In genomic region chr6:129472239-129472638, GRCh38 we compare ENCODE assay signal across 14 cellular contexts.
DNase-seq lines count a peak whose midpoint lies in the region; ATAC-seq and TF ChIP-seq lines count a peak whose summit lies in the region.
"Had no signal": no experiment of that assay in that cellular context is flagged by ENCODE, and none has a peak within 500 bp of the region (broad histone marks: within the 10 kb centered on the region; RNA-seq: fewer than 3 reads in every experiment).

No MANE protein-coding gene starts in this region.

- H3K18ac ChIP-seq in mesendoderm (ENCODE audit: low read length) = no peak overlapping the region

- WGBS in endodermal cell (ENCODE audit: insufficient coverage in 1 of 2, insufficient read length in 1 of 2), 2 experiments = 60 to 90% methylated on average over 2 to 3 of the region's 3 CpGs
- WGBS in mesendoderm (ENCODE audit: extremely low coverage, insufficient coverage, low lambda C conversion rate) = no CpG with 5 or more reads among the region's 3 CpGs

- no peaks in the 10 kb centered on the region for H3K27me3 Mint-ChIP-seq in endodermal cell (ENCODE audit: insufficient read depth)
- H3K27me3 Mint-ChIP-seq in naive thymus-derived CD8-positive, alpha-beta T cell = no peaks in the 10 kb centered on the region
- H3K27me3 Mint-ChIP-seq: CD4-positive, alpha-beta memory T cell had no signal

- H3K4me3 ChIP-seq in OCI-LY7 (ENCODE audit: low read depth, low read length, poor library complexity, severe bottlenecking) (no peak overlapping the region), endodermal cell (ENCODE audit: low read length) (no peak overlapping the region), mesendoderm (ENCODE audit: low read length) (no peak overlapping the region)
- H3K4me3 ChIP-seq: A549 had no signal

- POLR2A ChIA-PET in OCI-LY7 (lab: Charles Lee) = no interaction called here
- POLR2A ChIA-PET in naive thymus-derived CD8-positive, alpha-beta T cell (lab: Charles Lee) = no interaction called here

- ATAC-seq in naive thymus-derived CD8-positive, alpha-beta T cell = no peak
- ATAC-seq: A549 had no signal

- H3K56ac ChIP-seq in mesendoderm (ENCODE audit: low read length) = no peak overlapping the region

- H3K4me2 ChIP-seq in OCI-LY7 (ENCODE audit: low read length) (no peak overlapping the region), mesendoderm (ENCODE audit: low read length) (no peak overlapping the region)
- H3K4me2 ChIP-seq: A549 had no signal

- no peak overlapping the region for H2AK5ac ChIP-seq in mesendoderm (ENCODE audit: low read length)

- no peak overlapping the region for H4K5ac ChIP-seq in mesendoderm (ENCODE audit: low read length)

- H3K79me1 ChIP-seq in mesendoderm (ENCODE audit: low read length) = no peaks in the 10 kb centered on the region

- H3K9me2 ChIP-seq in OCI-LY7 (ENCODE audit: insufficient read depth, low read length) = no peaks in the 10 kb centered on the region

- no peak overlapping the region for H3K4ac ChIP-seq in mesendoderm (ENCODE audit: low read depth, low read length)

- H3K27ac ChIP-seq in OCI-LY7 (ENCODE audit: low read depth, low read length, poor library complexity, severe bottlenecking) = no peak overlapping the region
- no peak overlapping the region for H3K27ac ChIP-seq in endodermal cell (ENCODE audit: low read depth, low read length)
- no peak overlapping the region for H3K27ac ChIP-seq in mesendoderm (ENCODE audit: low read depth, low read length)
- H3K27ac ChIP-seq: A549, C4-2B had no signal

- H3K4me1 ChIP-seq in OCI-LY7 (ENCODE audit: insufficient read depth, low read length, poor library complexity, severe bottlenecking) = no peaks in the 10 kb centered on the region
- H3K4me1 ChIP-seq in endodermal cell (ENCODE audit: control insufficient read depth, insufficient read depth, low read length) = no peaks in the 10 kb centered on the region
- H3K4me1 ChIP-seq in mesendoderm (ENCODE audit: control insufficient read depth, low read depth, low read length) = no peaks in the 10 kb centered on the region
- H3K4me1 ChIP-seq: A549, BE2C had no signal

- DNase-seq in OCI-LY7 (ENCODE audit: low spot score) (no peak), endodermal cell (no peak), mesendoderm (peak; percentile 65), NCI-H510A (lab: John Stamatoyannopoulos, UW) (no peak)
- DNase-seq in naive thymus-derived CD8-positive, alpha-beta T cell = no peak
- DNase-seq in effector CD4-positive, alpha-beta T cell = no peak
- DNase-seq: BE2C; CD4-positive, alpha-beta memory T cell; DMS79; GOT3; HCEC 1CT; HFFc6 had no signal

- no peak overlapping the region for H4K8ac ChIP-seq in mesendoderm (ENCODE audit: low read depth, low read length)

- no peaks in the 10 kb centered on the region for H3K36me3 ChIP-seq in OCI-LY7 (ENCODE audit: insufficient read depth, low read length)
- H3K36me3 ChIP-seq in endodermal cell (ENCODE audit: control insufficient read depth, insufficient read depth, low read length) = no peaks in the 10 kb centered on the region
- no peaks in the 10 kb centered on the region for H3K36me3 ChIP-seq in mesendoderm (ENCODE audit: control insufficient read depth, insufficient read depth, low read length)
- H3K36me3 ChIP-seq: BE2C had no signal

- no peak overlapping the region for H2BK5ac ChIP-seq in mesendoderm (ENCODE audit: low read length)

- peaks cover 17% of the 10 kb centered on the region for H3K4me1 Mint-ChIP-seq in endodermal cell
- H3K4me1 Mint-ChIP-seq in naive thymus-derived CD8-positive, alpha-beta T cell = no peaks in the 10 kb centered on the region
- H3K4me1 Mint-ChIP-seq: CD4-positive, alpha-beta memory T cell had no signal

- H2AFZ ChIP-seq in OCI-LY7 (ENCODE audit: low read length) = no peak overlapping the region

- no peaks in the 10 kb centered on the region for H4K20me1 ChIP-seq in OCI-LY7 (ENCODE audit: insufficient read depth, low read length)

- intact Hi-C loops in OCI-LY7 (cut with micrococcal nuclease; ENCODE audit: unreplicated experiment) = no loop called here

- CTCF ChIA-PET in OCI-LY7 (lab: Charles Lee; ENCODE audit: unreplicated experiment) = no interaction called here

- no peak overlapping the region for H3K23ac ChIP-seq in mesendoderm (ENCODE audit: low read length)

- no peak overlapping the region for H2BK15ac ChIP-seq in mesendoderm (replicated peaks; ENCODE audit: low read depth)

- H3K79me2 ChIP-seq in OCI-LY7 (ENCODE audit: insufficient read depth, low read depth, low read length) (no peaks in the 10 kb centered on the region), mesendoderm (ENCODE audit: control insufficient read depth, insufficient read depth, low read length) (no peaks in the 10 kb centered on the region)

- H3K9ac ChIP-seq in endodermal cell (ENCODE audit: extremely low read depth, low read length, poor library complexity, severe bottlenecking) = no peak overlapping the region
- no peak overlapping the region for H3K9ac ChIP-seq in mesendoderm (ENCODE audit: low read length)

- H3K9me3 Mint-ChIP-seq in endodermal cell = no peaks in the 10 kb centered on the region
- no peaks in the 10 kb centered on the region for H3K9me3 Mint-ChIP-seq in naive thymus-derived CD8-positive, alpha-beta T cell
- H3K9me3 Mint-ChIP-seq: CD4-positive, alpha-beta memory T cell; HFFc6 had no signal

- H3K36me3 Mint-ChIP-seq in endodermal cell (ENCODE audit: low read depth) = no peaks in the 10 kb centered on the region
- no peaks in the 10 kb centered on the region for H3K36me3 Mint-ChIP-seq in naive thymus-derived CD8-positive, alpha-beta T cell
- H3K36me3 Mint-ChIP-seq: CD4-positive, alpha-beta memory T cell had no signal

- H3K4me3 Mint-ChIP-seq in endodermal cell = no peak overlapping the region
- no peak overlapping the region for H3K4me3 Mint-ChIP-seq in naive thymus-derived CD8-positive, alpha-beta T cell
- H3K4me3 Mint-ChIP-seq: CD4-positive, alpha-beta memory T cell; HFFc6 had no signal

- H3K9me3 ChIP-seq in OCI-LY7 (ENCODE audit: low read length) = no peaks in the 10 kb centered on the region
- H3K9me3 ChIP-seq in endodermal cell (ENCODE audit: control insufficient read depth, low read length) = no peaks in the 10 kb centered on the region
- H3K9me3 ChIP-seq: A549, BE2C had no signal

- H2BK120ac ChIP-seq in mesendoderm (ENCODE audit: low read depth, low read length) = no peak overlapping the region

- no peak overlapping the region for H3K27ac Mint-ChIP-seq in endodermal cell
- H3K27ac Mint-ChIP-seq in naive thymus-derived CD8-positive, alpha-beta T cell = no peak overlapping the region
- H3K27ac Mint-ChIP-seq: CD4-positive, alpha-beta memory T cell; HFFc6 had no signal

- no TSS peak for BruUV-seq in OCI-LY7 (replicated peaks; lab: Mats Ljungman, UMichigan)

- TF ChIP-seq CTCF in OCI-LY7 (conservative IDR thresholded peaks at IDR 0.05; ENCODE audit: low read length) (peak; percentile 25; the same call in 1 of the 2 replicates), endodermal cell (conservative IDR thresholded peaks at IDR 0.05) (peak; percentile 69)

- no peaks in the 10 kb centered on the region for H3K27me3 ChIP-seq in endodermal cell (ENCODE audit: control insufficient read depth, insufficient read depth, low read length, poor library complexity, severe bottlenecking)
- H3K27me3 ChIP-seq in mesendoderm (ENCODE audit: insufficient read depth, low read length, poor library complexity) = no peaks in the 10 kb centered on the region
- H3K27me3 ChIP-seq: BE2C had no signal
